18 cellular contexts compared by ENCODE assay signal in genomic region chr1:204503913-204504519, GRCh38. TPM values are rescaled to one million over a fixed set of nuclear protein-coding genes. Genes with fewer than 3 reads are reported as not detected.
A peak's percentile ranks its signal among the peaks of the same experiment; 100 is the strongest.
DNase-seq lines count a peak whose midpoint lies in the region; ATAC-seq and TF ChIP-seq lines count a peak whose summit lies in the region.
"Had no signal": no experiment of that assay in that cellular context is flagged by ENCODE, and none has a peak within 500 bp of the region (broad histone marks: within the 10 kb centered on the region; RNA-seq: fewer than 3 reads in every experiment).

No MANE protein-coding gene starts in this region.

- TF ChIP-seq EP300 in stomach (IDR thresholded peaks at IDR 0.05), result no peak

- CTCF ChIA-PET in activated CD8-positive, alpha-beta memory T cell treated with anti-CD3 and anti-CD28 coated beads, Interleukin-2, amount 10 ng/mL, durations not matched to agents 7 days and 5 days (lab: Charles Lee), result interaction anchor here (0.6 to 18.4 kb wide), 16 partner anchors 8 to 341 kb away, joined by 3 to 918 read pairs (median 10); partner anchors contain the start of genes MDM4 and PIK3C2B

- WGBS in stomach, 5 donors, result 36 to 63% (median 57%) methylated on average over 4 of the region's 4 CpGs

- peaks cover 62% of the 10 kb centered on the region for H3K4me1 Mint-ChIP-seq in endothelial cell (ENCODE audit: unreplicated experiment)
- peaks cover 34% of the 10 kb centered on the region for H3K4me1 Mint-ChIP-seq in activated CD8-positive, alpha-beta memory T cell treated with anti-CD3 and anti-CD28 coated beads, Interleukin-2, amount 10 ng/mL, durations not matched to agents 7 days and 5 days

- intact Hi-C loops in stomach (cut with DNase I; ENCODE audit: low total_unique reads) (loop anchor here (5.0 kb wide), 1 partner anchor 57 kb away; no protein-coding TSS in a partner anchor), Right ventricle myocardium superior (cut with DNase I) (loop anchor here (2.0 to 5.0 kb wide), 2 partner anchors 57 to 72 kb away; no protein-coding TSS in a partner anchor)

- H3K27me3 ChIP-seq in stomach, result no peaks in the 10 kb centered on the region
- H3K27me3 ChIP-seq: right atrium auricular region had no signal

- peaks cover 21% of the 10 kb centered on the region for H3K27me3 Mint-ChIP-seq in endothelial cell (ENCODE audit: unreplicated experiment)
- H3K27me3 Mint-ChIP-seq in activated CD8-positive, alpha-beta memory T cell treated with anti-CD3 and anti-CD28 coated beads, Interleukin-2, amount 10 ng/mL, durations not matched to agents 7 days and 5 days, result no peaks in the 10 kb centered on the region
- H3K27me3 Mint-ChIP-seq: memory B cell; natural killer cell treated with Interleukin-12 subunit alpha and Interleukin-12 subunit beta and Interleukin-15 and Interleukin-18, amount 100 ng/mL, for 72 hours; stimulated activated naive CD8-positive, alpha-beta T cell treated with anti-CD3 and anti-CD28 coated beads, Interleukin-15, Interleukin-2, amounts not matched to agents 100 ng/mL and 50 ng/mL, for 24 hours had no signal

- ATAC-seq in GM18870 (IDR thresholded peaks at IDR 0.05; ENCODE audit: unreplicated experiment) (no peak), Right ventricle myocardium superior (ENCODE audit: poor library complexity) (no peak)
- ATAC-seq in activated CD8-positive, alpha-beta memory T cell treated with anti-CD3 and anti-CD28 coated beads, Interleukin-2, amount 10 ng/mL, durations not matched to agents 7 days and 5 days, result no peak
- ATAC-seq: natural killer cell treated with Interleukin-12 subunit alpha and Interleukin-12 subunit beta and Interleukin-15 and Interleukin-18, amount 100 ng/mL, for 72 hours; Panc1 had no signal

- DNase-seq in NCI-H2107 treated with DMSO at 0.1 percent for 48 hours (lab: John Stamatoyannopoulos, UW; ENCODE audit: unreplicated experiment), result peak; percentile 77
- no peak for DNase-seq in NCI-H2107 (lab: John Stamatoyannopoulos, UW)
- peak; percentile 40 for DNase-seq in NCI-H510A (lab: John Stamatoyannopoulos, UW)
- DNase-seq in endothelial cell (ENCODE audit: low spot score), result no peak
- DNase-seq in stomach, result no peak
- no peak for DNase-seq in Right ventricle myocardium superior
- no peak for DNase-seq in activated CD8-positive, alpha-beta memory T cell treated with anti-CD3 and anti-CD28 coated beads, Interleukin-2, amount 10 ng/mL, durations not matched to agents 7 days and 5 days
- DNase-seq: activated CD4-positive, CD25-positive, alpha-beta regulatory T cell; activated gamma-delta T cell treated with Interleukin-2 at 50 U/mL for 16 hours; GOT3 had no signal

- peak overlapping the region; percentile 92 for H3K27ac Mint-ChIP-seq in endothelial cell (ENCODE audit: unreplicated experiment)
- no peak overlapping the region for H3K27ac Mint-ChIP-seq in activated CD8-positive, alpha-beta memory T cell treated with anti-CD3 and anti-CD28 coated beads, Interleukin-2, amount 10 ng/mL, durations not matched to agents 7 days and 5 days
- H3K27ac Mint-ChIP-seq: memory B cell had no signal

- no peak overlapping the region for H3K4me3 Mint-ChIP-seq in endothelial cell (ENCODE audit: unreplicated experiment)
- H3K4me3 Mint-ChIP-seq in activated CD8-positive, alpha-beta memory T cell treated with anti-CD3 and anti-CD28 coated beads, Interleukin-2, amount 10 ng/mL, durations not matched to agents 7 days and 5 days, result no peak overlapping the region
- H3K4me3 Mint-ChIP-seq: memory B cell; natural killer cell treated with Interleukin-12 subunit alpha and Interleukin-12 subunit beta and Interleukin-15 and Interleukin-18, amount 100 ng/mL, for 72 hours; stimulated activated naive CD8-positive, alpha-beta T cell treated with anti-CD3 and anti-CD28 coated beads, Interleukin-15, Interleukin-2, amounts not matched to agents 100 ng/mL and 50 ng/mL, for 24 hours had no signal

- peaks cover 17% of the 10 kb centered on the region for H3K36me3 Mint-ChIP-seq in endothelial cell (ENCODE audit: low read depth, unreplicated experiment)
- H3K36me3 Mint-ChIP-seq in activated CD8-positive, alpha-beta memory T cell treated with anti-CD3 and anti-CD28 coated beads, Interleukin-2, amount 10 ng/mL, durations not matched to agents 7 days and 5 days, result no peaks in the 10 kb centered on the region
- H3K36me3 Mint-ChIP-seq: immature natural killer cell; natural killer cell treated with Interleukin-12 subunit alpha and Interleukin-12 subunit beta and Interleukin-15 and Interleukin-18, amount 100 ng/mL, for 72 hours had no signal

- TF ChIP-seq POLR2A in stomach (IDR thresholded peaks at IDR 0.05), result no peak

- no peaks in the 10 kb centered on the region for H3K9me3 Mint-ChIP-seq in endothelial cell (ENCODE audit: unreplicated experiment)
- H3K9me3 Mint-ChIP-seq in activated CD8-positive, alpha-beta memory T cell treated with anti-CD3 and anti-CD28 coated beads, Interleukin-2, amount 10 ng/mL, durations not matched to agents 7 days and 5 days (ENCODE audit: low read depth), result no peaks in the 10 kb centered on the region
- H3K9me3 Mint-ChIP-seq: memory B cell; natural killer cell treated with Interleukin-12 subunit alpha and Interleukin-12 subunit beta and Interleukin-15 and Interleukin-18, amount 100 ng/mL, for 72 hours; stimulated activated naive CD8-positive, alpha-beta T cell treated with anti-CD3 and anti-CD28 coated beads, Interleukin-15, Interleukin-2, amounts not matched to agents 100 ng/mL and 50 ng/mL, for 24 hours had no signal

- H3K27ac ChIP-seq in stomach, result peak overlapping the region; percentile 8 to 90 (median 61)
- H3K27ac ChIP-seq: coronary artery, right atrium auricular region had no signal

- H3K9me3 ChIP-seq in stomach, result no peaks in the 10 kb centered on the region
- H3K9me3 ChIP-seq: right atrium auricular region had no signal

- H3K4me3 ChIP-seq in stomach, result no peak overlapping the region
- H3K4me3 ChIP-seq: coronary artery, right atrium auricular region had no signal

- no peaks in the 10 kb centered on the region for H3K36me3 ChIP-seq in stomach
- H3K36me3 ChIP-seq: right atrium auricular region had no signal

- H3K4me1 ChIP-seq in stomach, result peaks cover 24 to 46% (median 30%) of the 10 kb centered on the region in 4 donors

- TF ChIP-seq CTCF in endothelial cell (IDR thresholded peaks at IDR 0.05; ENCODE audit: unreplicated experiment) (no peak), stomach (IDR thresholded peaks at IDR 0.05) (no peak)

RNA-seq across cellular contexts. Expression of gene PIK3C2B, which starts 9.4 kb away (rescaled TPM):
- total RNA-seq in endothelial cell (ENCODE audit: unreplicated experiment) (256 TPM), stomach (100 to 1,000 TPM in 2 of 5 donors, 10 to 100 TPM in 3; 16.1 to 129 (median 65.3) TPM), Right ventricle myocardium superior (17.7 TPM)
- polyA plus RNA-seq in stomach, result 1 to 10 TPM; 4.1 to 5.5 (median 5.0) TPM
- 10 to 100 TPM; 21.6 to 26.0 TPM for total RNA-seq in activated CD8-positive, alpha-beta memory T cell treated with anti-CD3 and anti-CD28 coated beads, Interleukin-2, amount 10 ng/mL, durations not matched to agents 7 days and 5 days

RNA-seq across cellular contexts. Expression of gene MDM4, which starts 12.2 kb away (rescaled TPM):
- total RNA-seq in endothelial cell (ENCODE audit: unreplicated experiment) (57.8 TPM), stomach (100 to 1,000 TPM in 3 of 5 donors, 10 to 100 TPM in 2; 25.8 to 265 (median 118) TPM), Right ventricle myocardium superior (24.2 TPM)
- 1 to 10 TPM; 2.3 to 7.7 (median 2.9) TPM for polyA plus RNA-seq in stomach
- 10 to 100 TPM; 74.7 to 100.0 TPM for total RNA-seq in activated CD8-positive, alpha-beta memory T cell treated with anti-CD3 and anti-CD28 coated beads, Interleukin-2, amount 10 ng/mL, durations not matched to agents 7 days and 5 days

Comparison
In these comparisons a context has a peak if more than half of its experiments do, and no peak if none do; other contexts are left out.
1. DNase-seq: peak in NCI-H2107 treated with DMSO at 0.1 percent for 48 hours (single experiment) and NCI-H510A (single experiment); none in NCI-H2107 (single experiment), endothelial cell (single experiment), stomach (single experiment), Right ventricle myocardium superior (single experiment) and activated CD8-positive, alpha-beta memory T cell treated with anti-CD3 and anti-CD28 coated beads, Interleukin-2, amount 10 ng/mL, durations not matched to agents 7 days and 5 days (single experiment).